ENCODE assay signal across 9 cellular contexts in the genomic region with DNA sequence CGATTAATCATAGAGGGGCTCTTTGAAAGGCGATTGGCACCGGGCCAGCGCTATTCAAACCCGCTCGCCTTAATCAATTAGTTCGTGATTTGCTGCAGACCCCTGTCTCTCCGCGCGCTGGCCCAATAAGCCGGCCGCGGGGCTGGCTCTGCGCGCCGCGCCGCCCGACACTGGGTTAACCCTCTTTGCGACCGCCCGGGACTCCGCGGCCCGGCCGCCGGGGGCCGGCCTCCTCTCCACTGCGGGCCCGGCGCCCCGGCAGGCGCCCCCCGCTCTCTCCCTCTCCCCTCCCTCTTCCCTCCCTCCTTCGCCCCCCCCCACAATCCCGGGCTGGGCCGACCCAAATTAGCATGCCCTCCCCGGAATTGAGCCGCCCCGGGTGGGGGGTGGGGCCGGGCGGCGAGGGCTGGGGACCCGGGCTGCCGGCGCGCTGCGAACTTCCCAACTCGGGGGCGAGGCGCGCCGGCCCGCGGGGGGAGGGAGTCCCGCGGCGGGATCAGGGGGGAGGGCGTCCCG. TPM values are rescaled to one million over a fixed set of nuclear protein-coding genes. Genes with fewer than 3 reads are reported as not detected.
DNase-seq lines count a peak whose midpoint lies in the region; ATAC-seq and TF ChIP-seq lines count a peak whose summit lies in the region.
"Had no signal": no experiment of that assay in that cellular context is flagged by ENCODE, and none has a peak within 500 bp of the region (broad histone marks: within the 10 kb centered on the region; RNA-seq: fewer than 3 reads in every experiment).

No MANE protein-coding gene starts in this region.

- peaks cover 2% of the 10 kb centered on the region for H3K4me1 ChIP-seq in right cardiac atrium (ENCODE audit: control insufficient read depth, insufficient read depth, low read length)

- peak overlapping the region; percentile 94 for H3K27ac Mint-ChIP-seq in HFFc6
- H3K27ac Mint-ChIP-seq: memory B cell had no signal

- 1% methylated on average over 60 of the region's 60 CpGs for WGBS in right cardiac atrium

- H3K27me3 Mint-ChIP-seq in HFFc6 (ENCODE audit: insufficient read depth) = no peaks in the 10 kb centered on the region; the same call in 1 of the 2 replicates

- intact Hi-C loops in right cardiac atrium (cut with DNase I) = no loop called here

- peak overlapping the region; percentile 96 for H3K4me3 Mint-ChIP-seq in HFFc6
- H3K4me3 Mint-ChIP-seq: memory B cell had no signal

- H3K4me3 ChIP-seq in right cardiac atrium (ENCODE audit: low read length) (peak overlapping the region; percentile 69), skeletal muscle cell (ENCODE audit: low read depth, low read length) (peak overlapping the region; percentile 76)

- no peaks in the 10 kb centered on the region for H3K9me3 Mint-ChIP-seq in HFFc6

- H3K4me1 Mint-ChIP-seq in HFFc6 (ENCODE audit: low read depth) = peaks cover 42% of the 10 kb centered on the region

- peaks cover 4% of the 10 kb centered on the region for H3K27me3 ChIP-seq in right cardiac atrium (ENCODE audit: control insufficient read depth, insufficient read depth)

- DNase-seq in HFFc6 (peak; percentile 78), right cardiac atrium (peak; percentile 70 to 88 (median 84)), skeletal muscle cell (ENCODE audit: low read depth) (peak; percentile 60)
- DNase-seq in stimulated activated naive CD8-positive, alpha-beta T cell treated with anti-CD3 and anti-CD28 coated beads, Interleukin-15, Interleukin-2, amounts not matched to agents 100 U/mL and 50 U/mL, for 24 hours = no peak

- TF ChIP-seq CTCF in HFFc6 (IDR thresholded peaks at IDR 0.05) = no peak

- no peaks in the 10 kb centered on the region for H3K9me3 ChIP-seq in right cardiac atrium (ENCODE audit: control insufficient read depth, low read length)

- peak; percentile 42; the same call in 2 of the 3 replicates for ATAC-seq in SK-N-SH treated with all-trans-retinoic acid at 6 μM for 48 hours
- peak; percentile 61 to 73 for ATAC-seq in right cardiac atrium
- ATAC-seq in stimulated activated naive CD8-positive, alpha-beta T cell treated with anti-CD3 and anti-CD28 coated beads, Interleukin-15, Interleukin-2, amounts not matched to agents 100 U/mL and 50 U/mL, for 24 hours = no peak
- no peak for ATAC-seq in HG03378 (IDR thresholded peaks at IDR 0.05; ENCODE audit: unreplicated experiment)
- ATAC-seq in GM18907 (IDR thresholded peaks at IDR 0.05; ENCODE audit: unreplicated experiment) = no peak
- no peak for ATAC-seq in GM18873 (IDR thresholded peaks at IDR 0.05; ENCODE audit: low FRiP score, unreplicated experiment)

- no peaks in the 10 kb centered on the region for H3K36me3 Mint-ChIP-seq in HFFc6 (ENCODE audit: low read depth)

- H3K27ac ChIP-seq in right cardiac atrium (ENCODE audit: low read length) = no peak overlapping the region

TF ChIP-seq in SK-N-SH treated with all-trans-retinoic acid at 6 μM for 48 hours, 23 proteins besides CTCF, POLR2A, EP300 and RAD21:
- TF ChIP-seq ZFP30 (CRISPR knock-in tag; IDR thresholded peaks at IDR 0.05) (no peak), OSR1 (CRISPR knock-in tag; IDR thresholded peaks at IDR 0.05) (no peak), PPARA (CRISPR knock-in tag; IDR thresholded peaks at IDR 0.05; ENCODE audit: borderline replicate concordance) (no peak), ISL1 (CRISPR knock-in tag; IDR thresholded peaks at IDR 0.05) (no peak), CSDC2 (CRISPR knock-in tag; IDR thresholded peaks at IDR 0.05) (no peak), ZC3H10 (CRISPR knock-in tag; IDR thresholded peaks at IDR 0.05) (no peak), SNAI2 (CRISPR knock-in tag; IDR thresholded peaks at IDR 0.05) (no peak)
- TF ChIP-seq, protein P1, sequence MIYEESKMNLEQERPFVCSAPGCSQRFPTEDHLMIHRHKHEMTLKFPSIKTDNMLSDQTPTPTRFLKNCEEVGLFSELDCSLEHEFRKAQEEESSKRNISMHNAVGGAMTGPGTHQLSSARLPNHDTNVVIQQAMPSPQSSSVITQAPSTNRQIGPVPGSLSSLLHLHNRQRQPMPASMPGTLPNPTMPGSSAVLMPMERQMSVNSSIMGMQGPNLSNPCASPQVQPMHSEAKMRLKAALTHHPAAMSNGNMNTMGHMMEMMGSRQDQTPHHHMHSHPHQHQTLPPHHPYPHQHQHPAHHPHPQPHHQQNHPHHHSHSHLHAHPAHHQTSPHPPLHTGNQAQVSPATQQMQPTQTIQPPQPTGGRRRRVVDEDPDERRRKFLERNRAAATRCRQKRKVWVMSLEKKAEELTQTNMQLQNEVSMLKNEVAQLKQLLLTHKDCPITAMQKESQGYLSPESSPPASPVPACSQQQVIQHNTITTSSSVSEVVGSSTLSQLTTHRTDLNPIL (CRISPR knock-in tag; IDR thresholded peaks at IDR 0.05; ENCODE audit: low read depth) = no peak
- TF ChIP-seq, protein P2, sequence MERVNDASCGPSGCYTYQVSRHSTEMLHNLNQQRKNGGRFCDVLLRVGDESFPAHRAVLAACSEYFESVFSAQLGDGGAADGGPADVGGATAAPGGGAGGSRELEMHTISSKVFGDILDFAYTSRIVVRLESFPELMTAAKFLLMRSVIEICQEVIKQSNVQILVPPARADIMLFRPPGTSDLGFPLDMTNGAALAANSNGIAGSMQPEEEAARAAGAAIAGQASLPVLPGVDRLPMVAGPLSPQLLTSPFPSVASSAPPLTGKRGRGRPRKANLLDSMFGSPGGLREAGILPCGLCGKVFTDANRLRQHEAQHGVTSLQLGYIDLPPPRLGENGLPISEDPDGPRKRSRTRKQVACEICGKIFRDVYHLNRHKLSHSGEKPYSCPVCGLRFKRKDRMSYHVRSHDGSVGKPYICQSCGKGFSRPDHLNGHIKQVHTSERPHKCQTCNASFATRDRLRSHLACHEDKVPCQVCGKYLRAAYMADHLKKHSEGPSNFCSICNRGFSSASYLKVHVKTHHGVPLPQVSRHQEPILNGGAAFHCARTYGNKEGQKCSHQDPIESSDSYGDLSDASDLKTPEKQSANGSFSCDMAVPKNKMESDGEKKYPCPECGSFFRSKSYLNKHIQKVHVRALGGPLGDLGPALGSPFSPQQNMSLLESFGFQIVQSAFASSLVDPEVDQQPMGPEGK (CRISPR knock-in tag; IDR thresholded peaks at IDR 0.05; ENCODE audit: borderline replicate concordance) = no peak

RNA-seq across cellular contexts. Expression of a gene that starts 0.4 kb away (rescaled TPM):
- 10 to 100 TPM; 10.6 to 15.4 (median 12.6) TPM for total RNA-seq in HFFc6 (2021; fragmentation: NEBNext Ultra II Directional; extraction: Animal tissue kit (Norgen Biotek cat#: 25700))
- 1 to 10 TPM; 3.6 to 8.4 (median 6.5) TPM for total RNA-seq in right cardiac atrium
- 0.45 TPM for polyA plus RNA-seq in right cardiac atrium

Comparison
In these comparisons a context has a peak if more than half of its experiments do, and no peak if none do; other contexts are left out.
1. ATAC-seq: peak in SK-N-SH treated with all-trans-retinoic acid at 6 μM for 48 hours (single experiment) and right cardiac atrium (2 of 2); none in stimulated activated naive CD8-positive, alpha-beta T cell treated with anti-CD3 and anti-CD28 coated beads, Interleukin-15, Interleukin-2, amounts not matched to agents 100 U/mL and 50 U/mL, for 24 hours (single experiment), HG03378 (single experiment), GM18907 (single experiment) and GM18873 (single experiment).